1 cellular context compared by ENCODE assay signal in the genomic region with DNA sequence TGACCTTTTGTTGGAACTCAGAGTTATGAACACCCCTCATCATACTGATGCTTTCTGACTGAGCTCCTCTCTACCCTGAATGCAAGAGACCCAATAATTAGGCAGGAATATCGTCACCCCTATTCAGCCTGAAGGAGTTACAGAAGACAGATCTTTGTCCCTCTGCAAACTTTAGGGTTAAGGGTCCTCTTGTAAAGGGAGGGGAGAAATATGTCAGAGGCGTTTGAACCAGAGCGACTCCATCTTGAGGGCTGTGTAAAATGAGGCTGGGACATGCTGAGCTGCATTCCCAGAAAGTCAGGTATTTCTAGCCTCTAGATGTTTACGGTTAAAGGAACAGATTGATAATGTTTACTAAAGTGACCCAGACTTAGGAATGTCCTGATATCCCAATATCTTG.
TF ChIP-seq lines count a peak whose summit lies in the region.

No MANE protein-coding gene starts in this region.

TF ChIP-seq in K562, 482 proteins besides CTCF, POLR2A, EP300 and RAD21 (continued from another document and continues in another):
- TF ChIP-seq ZKSCAN8 (CRISPR knock-in tag; IDR thresholded peaks at IDR 0.05) (peak; percentile 79), ZNF280B (CRISPR knock-in tag; IDR thresholded peaks at IDR 0.05) (no peak), RNF219 (CRISPR knock-in tag; IDR thresholded peaks at IDR 0.05) (no peak), GTF2A2 (tag; IDR thresholded peaks at IDR 0.05) (peak; percentile 81; the same call in 1 of the 2 replicates), ZBTB17 (CRISPR knock-in tag; IDR thresholded peaks at IDR 0.05) (peak; percentile 91), CAMTA2 (CRISPR knock-in tag; conservative IDR thresholded peaks at IDR 0.05) (no peak), COPS2 (conservative IDR thresholded peaks at IDR 0.05) (no peak), SAFB (IDR thresholded peaks at IDR 0.05; ENCODE audit: borderline replicate concordance, low read depth, low read length) (no peak), RBM39 (optimal IDR thresholded peaks at IDR 0.05; ENCODE audit: low read depth, low read length) (no peak), TRIM24 (IDR thresholded peaks at IDR 0.05) (no peak), TAF7 (tag; IDR thresholded peaks at IDR 0.05) (peak; percentile 91), ZNF785 (CRISPR knock-in tag; IDR thresholded peaks at IDR 0.05) (no peak), GATA2 (CRISPR knock-in tag; IDR thresholded peaks at IDR 0.05) (no peak), PCBP1 (IDR thresholded peaks at IDR 0.05; ENCODE audit: low read depth, low read length, poor library complexity, severe bottlenecking) (no peak), SRSF3 (IDR thresholded peaks at IDR 0.05; ENCODE audit: insufficient read depth, low read length) (no peak), IRF1 (CRISPR knock-in tag; IDR thresholded peaks at IDR 0.05; ENCODE audit: borderline replicate concordance) (no peak), ZNF79 (CRISPR knock-in tag; IDR thresholded peaks at IDR 0.05; ENCODE audit: low read depth) (peak; percentile 93), LEF1 (IDR thresholded peaks at IDR 0.05) (no peak), ZNF354B (CRISPR knock-in tag; IDR thresholded peaks at IDR 0.05) (peak; percentile 83), SPI1 (IDR thresholded peaks at IDR 0.05; ENCODE audit: borderline replicate concordance, low read depth, low read length) (no peak), ZNF224 (CRISPR knock-in tag; IDR thresholded peaks at IDR 0.05) (no peak), ZKSCAN1 (IDR thresholded peaks at IDR 0.05; ENCODE audit: low read depth, low read length) (no peak), MEIS2 (IDR thresholded peaks at IDR 0.05; ENCODE audit: partially characterized antibody) (no peak), RBFOX2 (IDR thresholded peaks at IDR 0.05; ENCODE audit: low read depth, low read length) (no peak), HNRNPH1 (optimal IDR thresholded peaks at IDR 0.05; ENCODE audit: low read depth, low read length) (no peak)
- TF ChIP-seq, protein P1, sequence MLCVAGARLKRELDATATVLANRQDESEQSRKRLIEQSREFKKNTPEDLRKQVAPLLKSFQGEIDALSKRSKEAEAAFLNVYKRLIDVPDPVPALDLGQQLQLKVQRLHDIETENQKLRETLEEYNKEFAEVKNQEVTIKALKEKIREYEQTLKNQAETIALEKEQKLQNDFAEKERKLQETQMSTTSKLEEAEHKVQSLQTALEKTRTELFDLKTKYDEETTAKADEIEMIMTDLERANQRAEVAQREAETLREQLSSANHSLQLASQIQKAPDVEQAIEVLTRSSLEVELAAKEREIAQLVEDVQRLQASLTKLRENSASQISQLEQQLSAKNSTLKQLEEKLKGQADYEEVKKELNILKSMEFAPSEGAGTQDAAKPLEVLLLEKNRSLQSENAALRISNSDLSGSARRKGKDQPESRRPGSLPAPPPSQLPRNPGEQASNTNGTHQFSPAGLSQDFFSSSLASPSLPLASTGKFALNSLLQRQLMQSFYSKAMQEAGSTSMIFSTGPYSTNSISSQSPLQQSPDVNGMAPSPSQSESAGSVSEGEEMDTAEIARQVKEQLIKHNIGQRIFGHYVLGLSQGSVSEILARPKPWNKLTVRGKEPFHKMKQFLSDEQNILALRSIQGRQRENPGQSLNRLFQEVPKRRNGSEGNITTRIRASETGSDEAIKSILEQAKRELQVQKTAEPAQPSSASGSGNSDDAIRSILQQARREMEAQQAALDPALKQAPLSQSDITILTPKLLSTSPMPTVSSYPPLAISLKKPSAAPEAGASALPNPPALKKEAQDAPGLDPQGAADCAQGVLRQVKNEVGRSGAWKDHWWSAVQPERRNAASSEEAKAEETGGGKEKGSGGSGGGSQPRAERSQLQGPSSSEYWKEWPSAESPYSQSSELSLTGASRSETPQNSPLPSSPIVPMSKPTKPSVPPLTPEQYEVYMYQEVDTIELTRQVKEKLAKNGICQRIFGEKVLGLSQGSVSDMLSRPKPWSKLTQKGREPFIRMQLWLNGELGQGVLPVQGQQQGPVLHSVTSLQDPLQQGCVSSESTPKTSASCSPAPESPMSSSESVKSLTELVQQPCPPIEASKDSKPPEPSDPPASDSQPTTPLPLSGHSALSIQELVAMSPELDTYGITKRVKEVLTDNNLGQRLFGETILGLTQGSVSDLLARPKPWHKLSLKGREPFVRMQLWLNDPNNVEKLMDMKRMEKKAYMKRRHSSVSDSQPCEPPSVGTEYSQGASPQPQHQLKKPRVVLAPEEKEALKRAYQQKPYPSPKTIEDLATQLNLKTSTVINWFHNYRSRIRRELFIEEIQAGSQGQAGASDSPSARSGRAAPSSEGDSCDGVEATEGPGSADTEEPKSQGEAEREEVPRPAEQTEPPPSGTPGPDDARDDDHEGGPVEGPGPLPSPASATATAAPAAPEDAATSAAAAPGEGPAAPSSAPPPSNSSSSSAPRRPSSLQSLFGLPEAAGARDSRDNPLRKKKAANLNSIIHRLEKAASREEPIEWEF (CRISPR knock-in tag; IDR thresholded peaks at IDR 0.05) = peak; percentile 72; the same call in 1 of the 2 replicates
- TF ChIP-seq, protein P2, sequence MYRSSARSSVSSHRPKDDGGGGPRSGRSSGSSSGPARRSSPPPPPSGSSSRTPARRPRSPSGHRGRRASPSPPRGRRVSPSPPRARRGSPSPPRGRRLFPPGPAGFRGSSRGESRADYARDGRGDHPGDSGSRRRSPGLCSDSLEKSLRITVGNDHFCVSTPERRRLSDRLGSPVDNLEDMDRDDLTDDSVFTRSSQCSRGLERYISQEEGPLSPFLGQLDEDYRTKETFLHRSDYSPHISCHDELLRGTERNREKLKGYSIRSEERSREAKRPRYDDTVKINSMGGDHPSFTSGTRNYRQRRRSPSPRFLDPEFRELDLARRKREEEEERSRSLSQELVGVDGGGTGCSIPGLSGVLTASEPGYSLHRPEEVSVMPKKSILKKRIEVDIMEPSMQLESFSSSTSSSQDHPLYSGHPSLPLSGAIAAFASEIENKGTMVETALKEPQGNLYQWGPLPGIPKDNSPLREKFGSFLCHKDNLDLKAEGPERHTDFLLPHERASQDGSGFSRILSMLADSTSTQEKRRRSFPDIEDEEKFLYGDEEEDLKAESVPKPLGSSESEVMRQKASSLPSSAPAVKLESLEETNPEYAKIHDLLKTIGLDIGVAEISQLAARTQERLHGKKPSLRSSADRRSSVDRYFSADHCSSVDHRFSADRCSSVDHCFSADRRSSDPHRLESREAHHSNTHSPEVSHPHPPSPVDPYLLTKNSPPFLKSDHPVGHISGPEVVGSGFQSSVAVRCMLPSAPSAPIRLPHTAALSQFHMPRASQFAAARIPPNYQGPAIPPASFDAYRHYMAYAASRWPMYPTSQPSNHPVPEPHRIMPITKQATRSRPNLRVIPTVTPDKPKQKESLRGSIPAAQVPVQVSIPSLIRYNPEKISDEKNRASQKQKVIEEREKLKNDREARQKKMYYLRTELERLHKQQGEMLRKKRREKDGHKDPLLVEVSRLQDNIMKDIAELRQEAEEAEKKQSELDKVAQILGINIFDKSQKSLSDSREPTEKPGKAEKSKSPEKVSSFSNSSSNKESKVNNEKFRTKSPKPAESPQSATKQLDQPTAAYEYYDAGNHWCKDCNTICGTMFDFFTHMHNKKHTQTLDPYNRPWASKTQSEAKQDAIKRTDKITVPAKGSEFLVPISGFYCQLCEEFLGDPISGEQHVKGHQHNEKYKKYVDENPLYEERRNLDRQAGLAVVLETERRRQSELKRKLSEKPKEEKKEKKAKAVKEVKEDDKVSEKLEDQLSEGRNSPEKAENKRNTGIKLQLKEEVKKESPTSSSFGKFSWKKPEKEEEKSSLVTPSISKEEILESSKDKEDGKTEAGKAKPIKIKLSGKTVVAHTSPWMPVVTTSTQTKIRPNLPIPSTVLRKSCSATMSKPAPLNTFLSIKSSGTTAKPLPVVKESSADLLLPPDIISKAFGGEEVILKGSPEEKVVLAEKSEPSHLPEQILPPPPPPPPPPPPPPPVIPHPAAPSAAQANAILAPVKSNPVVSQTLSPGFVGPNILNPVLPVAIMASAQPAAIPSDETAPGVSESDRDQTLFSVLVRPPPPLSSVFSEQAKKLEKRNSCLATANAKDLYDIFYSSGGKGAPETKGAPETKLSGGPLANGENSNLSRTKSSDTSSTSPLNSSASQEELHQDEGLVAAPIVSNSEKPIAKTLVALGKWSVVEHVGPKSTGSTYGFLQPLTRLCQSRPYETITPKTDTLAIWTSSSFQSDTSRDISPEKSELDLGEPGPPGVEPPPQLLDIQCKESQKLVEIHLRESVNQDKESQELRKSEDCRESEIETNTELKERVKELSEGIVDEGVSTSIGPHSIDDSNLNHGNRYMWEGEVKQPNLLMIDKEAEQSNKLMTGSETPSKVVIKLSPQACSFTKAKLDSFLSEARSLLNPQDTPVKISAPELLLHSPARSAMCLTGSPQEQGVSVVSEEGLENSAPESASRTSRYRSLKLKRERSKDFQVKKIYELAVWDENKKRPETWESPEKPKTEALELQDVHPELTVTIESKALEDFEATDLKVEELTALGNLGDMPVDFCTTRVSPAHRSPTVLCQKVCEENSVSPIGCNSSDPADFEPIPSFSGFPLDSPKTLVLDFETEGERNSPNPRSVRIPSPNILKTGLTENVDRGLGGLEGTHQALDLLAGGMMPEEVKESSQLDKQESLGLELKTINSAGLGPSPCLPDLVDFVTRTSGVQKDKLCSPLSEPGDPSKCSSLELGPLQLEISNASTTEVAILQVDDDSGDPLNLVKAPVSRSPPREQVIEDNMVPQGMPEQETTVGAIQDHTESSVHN (IDR thresholded peaks at IDR 0.05; ENCODE audit: borderline replicate concordance in 1 of 2, low read depth in 1 of 2) = no peak
- TF ChIP-seq, protein P3, sequence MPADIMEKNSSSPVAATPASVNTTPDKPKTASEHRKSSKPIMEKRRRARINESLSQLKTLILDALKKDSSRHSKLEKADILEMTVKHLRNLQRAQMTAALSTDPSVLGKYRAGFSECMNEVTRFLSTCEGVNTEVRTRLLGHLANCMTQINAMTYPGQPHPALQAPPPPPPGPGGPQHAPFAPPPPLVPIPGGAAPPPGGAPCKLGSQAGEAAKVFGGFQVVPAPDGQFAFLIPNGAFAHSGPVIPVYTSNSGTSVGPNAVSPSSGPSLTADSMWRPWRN (IDR thresholded peaks at IDR 0.05; ENCODE audit: low read depth) = no peak
- TF ChIP-seq, protein P4, sequence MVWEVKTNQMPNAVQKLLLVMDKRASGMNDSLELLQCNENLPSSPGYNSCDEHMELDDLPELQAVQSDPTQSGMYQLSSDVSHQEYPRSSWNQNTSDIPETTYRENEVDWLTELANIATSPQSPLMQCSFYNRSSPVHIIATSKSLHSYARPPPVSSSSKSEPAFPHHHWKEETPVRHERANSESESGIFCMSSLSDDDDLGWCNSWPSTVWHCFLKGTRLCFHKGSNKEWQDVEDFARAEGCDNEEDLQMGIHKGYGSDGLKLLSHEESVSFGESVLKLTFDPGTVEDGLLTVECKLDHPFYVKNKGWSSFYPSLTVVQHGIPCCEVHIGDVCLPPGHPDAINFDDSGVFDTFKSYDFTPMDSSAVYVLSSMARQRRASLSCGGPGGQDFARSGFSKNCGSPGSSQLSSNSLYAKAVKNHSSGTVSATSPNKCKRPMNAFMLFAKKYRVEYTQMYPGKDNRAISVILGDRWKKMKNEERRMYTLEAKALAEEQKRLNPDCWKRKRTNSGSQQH (CRISPR knock-in tag; IDR thresholded peaks at IDR 0.05) = peak; percentile 66; the same call in 1 of the 2 replicates
- TF ChIP-seq, protein P5, sequence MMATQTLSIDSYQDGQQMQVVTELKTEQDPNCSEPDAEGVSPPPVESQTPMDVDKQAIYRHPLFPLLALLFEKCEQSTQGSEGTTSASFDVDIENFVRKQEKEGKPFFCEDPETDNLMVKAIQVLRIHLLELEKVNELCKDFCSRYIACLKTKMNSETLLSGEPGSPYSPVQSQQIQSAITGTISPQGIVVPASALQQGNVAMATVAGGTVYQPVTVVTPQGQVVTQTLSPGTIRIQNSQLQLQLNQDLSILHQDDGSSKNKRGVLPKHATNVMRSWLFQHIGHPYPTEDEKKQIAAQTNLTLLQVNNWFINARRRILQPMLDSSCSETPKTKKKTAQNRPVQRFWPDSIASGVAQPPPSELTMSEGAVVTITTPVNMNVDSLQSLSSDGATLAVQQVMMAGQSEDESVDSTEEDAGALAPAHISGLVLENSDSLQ (IDR thresholded peaks at IDR 0.05) = no peak
- TF ChIP-seq, protein P6, sequence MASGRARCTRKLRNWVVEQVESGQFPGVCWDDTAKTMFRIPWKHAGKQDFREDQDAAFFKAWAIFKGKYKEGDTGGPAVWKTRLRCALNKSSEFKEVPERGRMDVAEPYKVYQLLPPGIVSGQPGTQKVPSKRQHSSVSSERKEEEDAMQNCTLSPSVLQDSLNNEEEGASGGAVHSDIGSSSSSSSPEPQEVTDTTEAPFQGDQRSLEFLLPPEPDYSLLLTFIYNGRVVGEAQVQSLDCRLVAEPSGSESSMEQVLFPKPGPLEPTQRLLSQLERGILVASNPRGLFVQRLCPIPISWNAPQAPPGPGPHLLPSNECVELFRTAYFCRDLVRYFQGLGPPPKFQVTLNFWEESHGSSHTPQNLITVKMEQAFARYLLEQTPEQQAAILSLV (tag; IDR thresholded peaks at IDR 0.05) = peak; percentile 88
